8 cellular contexts compared by ENCODE assay signal in the genomic region with DNA sequence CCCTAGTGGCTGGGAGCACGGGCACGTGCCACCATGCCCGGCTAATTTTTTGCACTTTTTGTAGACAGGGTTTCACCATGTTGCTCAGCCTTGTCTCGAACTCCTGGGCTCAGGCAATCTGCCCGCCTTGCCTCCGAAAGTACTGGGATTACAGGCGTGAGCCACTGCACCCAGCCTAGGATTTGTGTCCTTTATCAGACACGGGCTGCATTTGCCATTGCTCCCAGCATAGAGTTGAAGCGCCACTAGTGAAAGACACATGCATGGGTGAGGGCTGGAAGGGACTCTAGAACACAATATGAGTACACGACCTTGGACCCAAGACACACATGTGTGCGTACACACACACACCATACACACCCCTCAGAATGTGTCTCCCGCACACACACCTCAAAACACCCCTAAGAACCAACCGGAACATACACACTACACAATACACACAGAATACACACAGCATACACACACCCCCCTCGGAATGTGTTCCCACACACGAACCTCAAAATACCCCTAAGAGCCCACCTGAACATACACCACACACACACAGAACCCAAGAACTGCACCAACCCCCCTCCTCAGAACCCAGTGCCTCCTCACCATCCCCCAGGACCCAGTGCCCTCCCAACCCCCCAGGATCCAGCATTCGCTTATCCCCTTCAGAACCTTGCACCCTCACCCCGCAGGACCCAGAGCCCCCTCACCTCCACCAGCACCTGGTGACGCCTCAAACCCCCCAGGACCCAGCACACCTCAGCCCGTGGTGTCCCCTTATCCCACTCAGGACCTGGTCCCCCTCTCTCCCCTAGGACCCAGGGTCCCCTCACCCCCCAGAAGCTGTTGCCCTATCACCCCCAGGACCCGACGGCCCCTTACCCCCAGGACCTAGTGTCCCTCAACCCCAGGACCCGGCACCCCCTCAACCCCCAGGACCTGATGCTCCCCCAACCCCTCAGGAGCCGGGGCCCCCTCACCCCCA. TPM values are rescaled to one million over a fixed set of nuclear protein-coding genes. Genes with fewer than 3 reads are reported as not detected.
DNase-seq lines count a peak whose midpoint lies in the region; ATAC-seq and TF ChIP-seq lines count a peak whose summit lies in the region.

No MANE protein-coding gene starts in this region.

- H3F3A ChIP-seq in SU-DHL-6 (ENCODE audit: insufficient read depth) = peaks cover 4% of the 10 kb centered on the region

- H3K4me3 ChIP-seq in GM08714 (ENCODE audit: low read length) (peak overlapping the region; percentile 98), SU-DHL-6 (ENCODE audit: insufficient read depth, low read length, poor library complexity, severe bottlenecking) (peak overlapping the region; percentile 78), fibroblast of villous mesenchyme (ENCODE audit: low read depth, low read length) (peak overlapping the region; percentile 87), retinal pigment epithelial cell (ENCODE audit: low read length) (peak overlapping the region; percentile 71)

- no peak for ATAC-seq in GM19452 (IDR thresholded peaks at IDR 0.05; ENCODE audit: unreplicated experiment)

- H3K9ac ChIP-seq in SU-DHL-6 (ENCODE audit: low read length) = peak overlapping the region; percentile 79

- H3K36me3 ChIP-seq in SU-DHL-6 (ENCODE audit: low read length) = no peaks in the 10 kb centered on the region

- no peak for DNase-seq in fibroblast of villous mesenchyme (ENCODE audit: low read depth)
- DNase-seq in retinal pigment epithelial cell (ENCODE audit: low read depth) = no peak
- DNase-seq in superior temporal gyrus (ENCODE audit: extremely low spot score) = no peak
- no peak for DNase-seq in NCI-H1930 (lab: John Stamatoyannopoulos, UW)
- no peak for DNase-seq in islet precursor cell

- H2AFZ ChIP-seq in SU-DHL-6 (ENCODE audit: low read depth, low read length, severe bottlenecking) = peak overlapping the region; percentile 60

- peak overlapping the region; percentile 86 for H3K4me2 ChIP-seq in SU-DHL-6 (ENCODE audit: low read depth, low read length, poor library complexity, severe bottlenecking)

- H3K79me2 ChIP-seq in SU-DHL-6 (ENCODE audit: insufficient read depth, low read length) = peaks cover 26% of the 10 kb centered on the region; the same call in 1 of the 2 replicates

- TF ChIP-seq CTCF in SU-DHL-6 (IDR thresholded peaks at IDR 0.05; ENCODE audit: insufficient read depth, low read length, poor library complexity, severe bottlenecking) (no peak), fibroblast of villous mesenchyme (IDR thresholded peaks at IDR 0.05; ENCODE audit: insufficient read depth, low read depth, low read length) (no peak), retinal pigment epithelial cell (conservative IDR thresholded peaks at IDR 0.05; ENCODE audit: low read depth, low read length) (no peak)

- H4K20me1 ChIP-seq in SU-DHL-6 (ENCODE audit: low read depth, low read length) = no peaks in the 10 kb centered on the region

- no peaks in the 10 kb centered on the region for H3K9me3 ChIP-seq in SU-DHL-6 (ENCODE audit: insufficient read depth, low read length)

- no peaks in the 10 kb centered on the region for H3K9me2 ChIP-seq in SU-DHL-6 (replicated peaks; ENCODE audit: insufficient read depth, low read length)

- no peak overlapping the region for H3K27ac ChIP-seq in SU-DHL-6 (ENCODE audit: low read depth, low read length)

- H3K27me3 ChIP-seq in SU-DHL-6 (ENCODE audit: low read length) = no peaks in the 10 kb centered on the region

RNA-seq across cellular contexts. Expression of a gene that starts 1.0 kb away (rescaled TPM):
- 41.9 and 50.3 TPM in 2 replicates for total RNA-seq in fibroblast of villous mesenchyme

RNA-seq across cellular contexts. Expression of a gene that starts 37.8 kb away (rescaled TPM):
- 23.3 and 27.4 TPM in 2 replicates for total RNA-seq in fibroblast of villous mesenchyme
